Comparison of ENCODE assay signal across 19 cellular contexts in the genomic region with DNA sequence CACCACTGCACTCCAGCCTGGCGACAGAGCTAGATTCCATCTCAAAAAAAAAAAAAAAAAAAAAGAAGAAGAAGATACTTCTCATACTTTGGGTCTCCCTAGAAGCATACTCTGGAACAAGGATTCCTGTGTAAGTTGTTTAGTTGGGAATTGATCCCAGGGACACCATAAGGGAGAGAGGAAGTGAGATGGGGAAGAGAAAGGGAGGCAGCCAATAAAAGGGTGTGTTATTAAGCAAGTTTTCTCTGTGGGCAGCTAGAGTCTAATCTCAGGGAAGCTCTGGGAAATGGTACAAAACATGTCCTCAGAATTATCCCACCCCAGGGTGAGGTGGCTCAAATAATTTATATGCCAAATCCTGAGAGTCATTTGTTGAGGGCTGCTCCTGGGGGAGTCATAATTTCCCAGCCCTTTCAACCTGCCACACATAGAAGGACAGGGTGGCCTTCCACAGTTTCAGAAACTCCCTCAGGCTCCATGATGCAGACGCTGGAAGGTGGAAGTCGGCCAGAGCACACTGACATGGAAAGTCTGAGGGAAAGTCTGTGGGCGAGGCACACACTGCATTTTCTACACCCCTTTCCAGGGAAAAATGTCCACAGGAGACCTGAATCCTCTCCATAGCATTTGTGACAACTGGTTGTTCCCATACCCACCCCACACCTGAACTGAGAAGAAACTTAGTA.
DNase-seq lines count a peak whose midpoint lies in the region; ATAC-seq and TF ChIP-seq lines count a peak whose summit lies in the region.
"Had no signal": no experiment of that assay in that cellular context is flagged by ENCODE, and none has a peak within 500 bp of the region (broad histone marks: within the 10 kb centered on the region; RNA-seq: fewer than 3 reads in every experiment).

No MANE protein-coding gene starts in this region.

- H4K91ac ChIP-seq in IMR-90 (ENCODE audit: insufficient read depth, low read depth, low read length) (no peak overlapping the region), neuronal stem cell (ENCODE audit: low read depth, low read length, poor library complexity) (no peak overlapping the region)

- H4K20me1 ChIP-seq in IMR-90 (ENCODE audit: insufficient read depth, low read length) (no peaks in the 10 kb centered on the region), fibroblast of lung (ENCODE audit: control insufficient read depth, extremely low read depth, insufficient read depth, low read length) (no peaks in the 10 kb centered on the region)

- WGBS in IMR-90 (ENCODE audit: extremely low coverage in 2 of 2, insufficient read length in 1 of 2), 2 experiments, result no CpG with 5 or more reads among the region's 4 CpGs
- WGBS in mesendoderm (ENCODE audit: extremely low coverage, insufficient coverage, low lambda C conversion rate), result no CpG with 5 or more reads among the region's 4 CpGs
- WGBS in testis, 2 donors, result 47 to 55% methylated on average over 4 of the region's 4 CpGs
- WGBS in neuronal stem cell (ENCODE audit: extremely low coverage in 2 of 2, insufficient read length in 2 of 2, insufficient replicate concordance in 1 of 2), 2 donors, result no CpG with 5 or more reads among the region's 4 CpGs

- no peaks in the 10 kb centered on the region for H3K36me3 ChIP-seq in IMR-90 (ENCODE audit: control insufficient read depth, insufficient read depth, low read length)
- no peaks in the 10 kb centered on the region for H3K36me3 ChIP-seq in fibroblast of lung (ENCODE audit: control insufficient read depth, insufficient read depth, low read length)
- no peaks in the 10 kb centered on the region for H3K36me3 ChIP-seq in mesendoderm (ENCODE audit: control insufficient read depth, insufficient read depth, low read length)
- no peaks in the 10 kb centered on the region for H3K36me3 ChIP-seq in testis (ENCODE audit: low read depth, missing control alignments)
- H3K36me3 ChIP-seq in neuronal stem cell (replicated peaks in 1 of 2; ENCODE audit: control insufficient read depth in 2 of 2, insufficient read depth in 2 of 2, low read length in 2 of 2), result no peaks in the 10 kb centered on the region

- H3K9me1 ChIP-seq in IMR-90 (ENCODE audit: insufficient read depth, low read length), result no peaks in the 10 kb centered on the region

- H3K56ac ChIP-seq in IMR-90 (ENCODE audit: extremely low read depth, insufficient read depth, low read length) (no peak overlapping the region), mesendoderm (ENCODE audit: low read length) (peak overlapping the region; percentile 18)

- H3K4ac ChIP-seq in IMR-90 (ENCODE audit: low read depth, low read length) (no peak overlapping the region), mesendoderm (ENCODE audit: low read depth, low read length) (peak overlapping the region; percentile 55), neuronal stem cell (ENCODE audit: low read length) (no peak overlapping the region)

- no TSS peak for BruUV-seq in IMR-90 (replicated peaks; lab: Mats Ljungman, UMichigan)

- H3K27me3 ChIP-seq in IMR-90 (ENCODE audit: control insufficient read depth, insufficient read depth, low read length) (no peaks in the 10 kb centered on the region), fibroblast of lung (ENCODE audit: control insufficient read depth, insufficient read depth, low read length) (no peaks in the 10 kb centered on the region), mesendoderm (ENCODE audit: insufficient read depth, low read length, poor library complexity) (no peaks in the 10 kb centered on the region), testis (no peaks in the 10 kb centered on the region), neuronal stem cell (ENCODE audit: control insufficient read depth in 3 of 3, insufficient read depth in 3 of 3, low read depth in 1 of 3, low read length in 3 of 3) (no peaks in the 10 kb centered on the region)

- H3K9ac ChIP-seq in IMR-90 (ENCODE audit: low read depth, low read length) (no peak overlapping the region), fibroblast of lung (ENCODE audit: insufficient read depth, low read length) (no peak overlapping the region), mesendoderm (ENCODE audit: low read length) (no peak overlapping the region), neuronal stem cell (ENCODE audit: low read depth, low read length, poor library complexity) (no peak overlapping the region)

- H3K4me1 Mint-ChIP-seq in activated T-cell treated with anti-CD3 and anti-CD28 coated beads, Interleukin-2, amount 50 U/mL, for 72 hours (ENCODE audit: low read depth), result peaks cover 5% of the 10 kb centered on the region
- no peaks in the 10 kb centered on the region for H3K4me1 Mint-ChIP-seq in stimulated activated memory B cell treated with anti-CD40 and anti-IgM and Interleukin-4, amounts not matched to agents 10 μg/mL and 1 μg/mL and 100 μg/mL, for 72 hours
- H3K4me1 Mint-ChIP-seq: CD4-positive, alpha-beta memory T cell had no signal

- no peak overlapping the region for H3K4me3 ChIP-seq in IMR-90 (ENCODE audit: insufficient read depth, low read depth, low read length)
- no peak overlapping the region for H3K4me3 ChIP-seq in fibroblast of lung (replicated peaks in 1 of 4; ENCODE audit: control extremely low read depth in 1 of 4, insufficient read depth in 1 of 4, low read depth in 3 of 4, low read length in 4 of 4)
- no peak overlapping the region for H3K4me3 ChIP-seq in mesendoderm (ENCODE audit: low read length)
- no peak overlapping the region for H3K4me3 ChIP-seq in testis
- H3K4me3 ChIP-seq in neuronal stem cell (ENCODE audit: low read length in 2 of 2), result no peak overlapping the region

- no peak for TF ChIP-seq CTCF in IMR-90 (conservative IDR thresholded peaks at IDR 0.05; ENCODE audit: low read depth, low read length)
- TF ChIP-seq CTCF in fibroblast of lung (conservative IDR thresholded peaks at IDR 0.05 in 1 of 2, IDR thresholded peaks at IDR 0.05 in 1 of 2; ENCODE audit: low read depth in 1 of 2, low read length in 2 of 2), result no peak
- no peak for TF ChIP-seq CTCF in testis (IDR thresholded peaks at IDR 0.05)

- H3K27me3 Mint-ChIP-seq in activated T-cell treated with anti-CD3 and anti-CD28 coated beads, Interleukin-2, amount 50 U/mL, for 72 hours (ENCODE audit: low read depth), result no peaks in the 10 kb centered on the region
- H3K27me3 Mint-ChIP-seq in stimulated activated memory B cell treated with anti-CD40 and anti-IgM and Interleukin-4, amounts not matched to agents 10 μg/mL and 1 μg/mL and 100 μg/mL, for 72 hours, result no peaks in the 10 kb centered on the region
- H3K27me3 Mint-ChIP-seq: CD4-positive, alpha-beta memory T cell; dendritic cell treated with granulocyte-macrophage colony-stimulating factor and Interleukin-4, amounts not matched to agents 40 ng/mL and 50 ng/mL, for 4 days had no signal

- H2BK20ac ChIP-seq in IMR-90 (ENCODE audit: low read depth, low read length), result 0 out of 2 replicates have a peak overlapping the region, but pooled peaks have one; percentile 4

- H3K79me1 ChIP-seq in IMR-90 (ENCODE audit: low read depth in 1 of 2, low read length in 2 of 2) (no peaks in the 10 kb centered on the region), mesendoderm (ENCODE audit: low read length) (no peaks in the 10 kb centered on the region), neuronal stem cell (ENCODE audit: low read depth, low read length) (no peaks in the 10 kb centered on the region)

- H3K9me3 Mint-ChIP-seq in activated T-cell treated with anti-CD3 and anti-CD28 coated beads, Interleukin-2, amount 50 U/mL, for 72 hours, result no peaks in the 10 kb centered on the region
- H3K9me3 Mint-ChIP-seq in stimulated activated memory B cell treated with anti-CD40 and anti-IgM and Interleukin-4, amounts not matched to agents 10 μg/mL and 1 μg/mL and 100 μg/mL, for 72 hours, result no peaks in the 10 kb centered on the region
- H3K9me3 Mint-ChIP-seq: CD4-positive, alpha-beta memory T cell; dendritic cell treated with granulocyte-macrophage colony-stimulating factor and Interleukin-4, amounts not matched to agents 40 ng/mL and 50 ng/mL, for 4 days; T-helper 2 cell treated with Interferon-gamma antibody and Interleukin-4, amounts not matched to agents 5 μg/mL and 100 μg/mL, for 36 hours had no signal

- H4K5ac ChIP-seq in IMR-90 (ENCODE audit: low read depth, low read length) (no peak overlapping the region), mesendoderm (ENCODE audit: low read length) (no peak overlapping the region)

- H4K8ac ChIP-seq in IMR-90 (ENCODE audit: low read depth in 2 of 2, low read length in 2 of 2), result no peak overlapping the region
- no peak overlapping the region for H4K8ac ChIP-seq in mesendoderm (ENCODE audit: low read depth, low read length)
- H4K8ac ChIP-seq in neuronal stem cell (ENCODE audit: low read depth, low read length), result no peak overlapping the region

- no peaks in the 10 kb centered on the region for H3K36me3 Mint-ChIP-seq in activated T-cell treated with anti-CD3 and anti-CD28 coated beads, Interleukin-2, amount 50 U/mL, for 72 hours (ENCODE audit: insufficient read depth in 2 of 2)
- H3K36me3 Mint-ChIP-seq in stimulated activated memory B cell treated with anti-CD40 and anti-IgM and Interleukin-4, amounts not matched to agents 10 μg/mL and 1 μg/mL and 100 μg/mL, for 72 hours, result no peaks in the 10 kb centered on the region
- H3K36me3 Mint-ChIP-seq: CD4-positive, alpha-beta memory T cell had no signal

- H3K18ac ChIP-seq in IMR-90 (ENCODE audit: low read depth, low read length) (no peak overlapping the region; the same call in 1 of the 2 replicates), mesendoderm (ENCODE audit: low read length) (peak overlapping the region; percentile 87), neuronal stem cell (ENCODE audit: low read length) (no peak overlapping the region)

- no peak overlapping the region for H3K4me3 Mint-ChIP-seq in activated T-cell treated with anti-CD3 and anti-CD28 coated beads, Interleukin-2, amount 50 U/mL, for 72 hours
- H3K4me3 Mint-ChIP-seq in stimulated activated memory B cell treated with anti-CD40 and anti-IgM and Interleukin-4, amounts not matched to agents 10 μg/mL and 1 μg/mL and 100 μg/mL, for 72 hours, result no peak overlapping the region
- H3K4me3 Mint-ChIP-seq: CD4-positive, alpha-beta memory T cell; dendritic cell treated with granulocyte-macrophage colony-stimulating factor and Interleukin-4, amounts not matched to agents 40 ng/mL and 50 ng/mL, for 4 days; T-helper 2 cell treated with Interferon-gamma antibody and Interleukin-4, amounts not matched to agents 5 μg/mL and 100 μg/mL, for 36 hours had no signal

- H3K14ac ChIP-seq in IMR-90 (replicated peaks; ENCODE audit: low read depth, low read length) (no peak overlapping the region), neuronal stem cell (ENCODE audit: low read length) (no peak overlapping the region)

- H3K9me3 ChIP-seq in IMR-90 (ENCODE audit: control insufficient read depth, insufficient read depth, low read length) (no peaks in the 10 kb centered on the region), fibroblast of lung (ENCODE audit: control insufficient read depth, insufficient read depth, low read depth, low read length) (no peaks in the 10 kb centered on the region), testis (no peaks in the 10 kb centered on the region), neuronal stem cell (replicated peaks in 1 of 2; ENCODE audit: control insufficient read depth in 2 of 2, insufficient read depth in 1 of 2, low read depth in 1 of 2, low read length in 2 of 2) (no peaks in the 10 kb centered on the region)

- H2BK5ac ChIP-seq in IMR-90 (ENCODE audit: low read depth, low read length, poor library complexity, severe bottlenecking), result no peak overlapping the region
- no peak overlapping the region for H2BK5ac ChIP-seq in mesendoderm (ENCODE audit: low read length)
- H2BK5ac ChIP-seq in neuronal stem cell (ENCODE audit: low read length), result no peak overlapping the region

- in situ Hi-C loops in IMR-90 (cut with MboI; ENCODE audit: low sequenced_read_pairs), result no loop called here

- CTCF ChIA-PET in IMR-90 (lab: Yijun Ruan, JAX), result no interaction called here

- POLR2A ChIA-PET in IMR-90 (lab: Charles Lee; ENCODE audit: unreplicated experiment), result interaction anchor here (0.7 kb wide), 1 partner anchor 90 kb away, joined by 6 read pairs; no protein-coding TSS in a partner anchor

- DNase-seq in IMR-90 (no peak), fibroblast of lung (ENCODE audit: low read depth in 2 of 2) (no peak), mesendoderm (no peak), testis (peak; percentile 22), neuronal stem cell (ENCODE audit: low spot score) (no peak)
- no peak for DNase-seq in activated T-cell treated with anti-CD3 and anti-CD28 coated beads, Interleukin-2, amount 50 U/mL, for 72 hours
- no peak for DNase-seq in activated naive CD4-positive, alpha-beta T cell treated with anti-CD3 and anti-CD28 coated beads, Interleukin-2, amount 50 U/mL, for 16 hours
- DNase-seq: activated CD4-positive, alpha-beta T cell treated with anti-CD3 and anti-CD28 coated beads, Interleukin-2, amount 50 U/mL, for 48 hours; activated CD8-positive, alpha-beta memory T cell treated with anti-CD3 and anti-CD28 coated beads, Interleukin-2, amount 50 U/mL, for 48 hours; activated gamma-delta T cell; CD4-positive, alpha-beta memory T cell; DMS 273 treated with DMSO at 0.1 percent for 48 hours; H7; NCI-H1417 treated with DMSO at 0.1 percent for 48 hours; NCI-H510A treated with DMSO at 0.1 percent for 48 hours; nucleus accumbens had no signal

- H2AK5ac ChIP-seq in IMR-90 (ENCODE audit: low read depth, low read length) (no peak overlapping the region), mesendoderm (ENCODE audit: low read length) (no peak overlapping the region), neuronal stem cell (ENCODE audit: low read depth, low read length) (no peak overlapping the region)

- H2BK12ac ChIP-seq in neuronal stem cell (ENCODE audit: low read length), result no peak overlapping the region

- TF ChIP-seq RAD21 in IMR-90 (IDR thresholded peaks at IDR 0.05; ENCODE audit: low read length), result no peak

- H3K79me2 ChIP-seq in fibroblast of lung (ENCODE audit: control insufficient read depth, insufficient read depth, low read length) (no peaks in the 10 kb centered on the region), mesendoderm (ENCODE audit: control insufficient read depth, insufficient read depth, low read length) (no peaks in the 10 kb centered on the region)

- intact Hi-C loops in IMR-90 (cut with micrococcal nuclease) (no loop called here), testis (cut with DNase I; ENCODE audit: low total_unique reads) (no loop called here)

- H3K27ac ChIP-seq in IMR-90 (ENCODE audit: insufficient read depth, low read length), result no peak overlapping the region
- H3K27ac ChIP-seq in fibroblast of lung (ENCODE audit: insufficient read depth, low read length), result no peak overlapping the region
- H3K27ac ChIP-seq in mesendoderm (ENCODE audit: low read depth, low read length), result no peak overlapping the region
- peak overlapping the region; percentile 50 to 52 for H3K27ac ChIP-seq in testis
- H3K27ac ChIP-seq in neuronal stem cell (replicated peaks; ENCODE audit: low read length), result no peak overlapping the region

- 0 out of 2 replicates have a peak, but pooled peaks cover 4% of the 10 kb centered on the region for H3K4me1 ChIP-seq in IMR-90 (ENCODE audit: control insufficient read depth, insufficient read depth, low read length)
- no peaks in the 10 kb centered on the region for H3K4me1 ChIP-seq in fibroblast of lung (ENCODE audit: control insufficient read depth, extremely low read depth, insufficient read depth, low read length)
- H3K4me1 ChIP-seq in mesendoderm (ENCODE audit: control insufficient read depth, low read depth, low read length), result no peaks in the 10 kb centered on the region
- peaks cover 28% of the 10 kb centered on the region for H3K4me1 ChIP-seq in testis
- peaks cover 0 to 6% of the 10 kb centered on the region in 2 donors for H3K4me1 ChIP-seq in neuronal stem cell (ENCODE audit: control insufficient read depth in 2 of 2, insufficient read depth in 1 of 2, low read depth in 1 of 2, low read length in 2 of 2)

- H2BK15ac ChIP-seq in IMR-90 (ENCODE audit: low read depth, low read length), result no peak overlapping the region
- peak overlapping the region; percentile 94 for H2BK15ac ChIP-seq in mesendoderm (replicated peaks; ENCODE audit: low read depth)
- H2BK15ac ChIP-seq in neuronal stem cell (ENCODE audit: low read length), result no peak overlapping the region

- H3K4me2 ChIP-seq in IMR-90 (ENCODE audit: low read depth, low read length), result no peak overlapping the region
- H3K4me2 ChIP-seq in fibroblast of lung (ENCODE audit: extremely low read depth, insufficient read depth, low read length), result no peak overlapping the region
- H3K4me2 ChIP-seq in mesendoderm (ENCODE audit: low read length), result no peak overlapping the region
- no peak overlapping the region for H3K4me2 ChIP-seq in neuronal stem cell (ENCODE audit: insufficient read depth, low read length, poor library complexity, severe bottlenecking)

- dilution Hi-C loops in IMR-90 (cut with HindIII; ENCODE audit: low sequenced_read_pairs, unreplicated experiment), result no loop called here

- peak; percentile 31; the same call in 1 of the 2 replicates for ATAC-seq in IMR-90 (ENCODE audit: low read depth)
- ATAC-seq in activated T-cell treated with anti-CD3 and anti-CD28 coated beads, Interleukin-2, amount 50 U/mL, for 72 hours (replicated peaks in 1 of 2), result no peak
- no peak for ATAC-seq in stimulated activated memory B cell treated with anti-CD40 and anti-IgM and Interleukin-4, amounts not matched to agents 10 μg/mL and 1 μg/mL and 100 μg/mL, for 72 hours

- H2AFZ ChIP-seq in IMR-90 (replicated peaks; ENCODE audit: low read length, poor library complexity) (peak overlapping the region; percentile 5), fibroblast of lung (ENCODE audit: low read length) (peak overlapping the region; percentile 20), neuronal stem cell (ENCODE audit: low read length) (no peak overlapping the region)

- H2AK9ac ChIP-seq in IMR-90 (replicated peaks; ENCODE audit: low read depth, low read length, poor library complexity), result no peak overlapping the region

- H3K23ac ChIP-seq in IMR-90 (ENCODE audit: low read depth, low read length) (no peak overlapping the region), mesendoderm (ENCODE audit: low read length) (no peak overlapping the region), neuronal stem cell (ENCODE audit: low read depth, low read length, poor library complexity) (no peak overlapping the region)

- no peak for TF ChIP-seq POLR2A in IMR-90 (IDR thresholded peaks at IDR 0.05; ENCODE audit: low read depth, low read length)
- no peak for TF ChIP-seq POLR2A in testis (IDR thresholded peaks at IDR 0.05)

- H2BK120ac ChIP-seq in IMR-90 (ENCODE audit: low read depth, low read length) (no peak overlapping the region; the same call in 1 of the 2 replicates), mesendoderm (ENCODE audit: low read depth, low read length) (no peak overlapping the region), neuronal stem cell (ENCODE audit: low read depth, low read length) (no peak overlapping the region)

- H3K27ac Mint-ChIP-seq in activated T-cell treated with anti-CD3 and anti-CD28 coated beads, Interleukin-2, amount 50 U/mL, for 72 hours, result no peak overlapping the region
- no peak overlapping the region for H3K27ac Mint-ChIP-seq in stimulated activated memory B cell treated with anti-CD40 and anti-IgM and Interleukin-4, amounts not matched to agents 10 μg/mL and 1 μg/mL and 100 μg/mL, for 72 hours
- H3K27ac Mint-ChIP-seq: T-helper 2 cell treated with Interferon-gamma antibody and Interleukin-4, amounts not matched to agents 5 μg/mL and 100 μg/mL, for 36 hours had no signal

Comparison
In these comparisons a context has a peak if more than half of its experiments do, and no peak if none do; other contexts are left out.
1. H3K27ac ChIP-seq: peak in testis (2 of 2); none in IMR-90 (single experiment), fibroblast of lung (single experiment), mesendoderm (single experiment) and neuronal stem cell (single experiment).